ENCODE assay signal across 28 cellular contexts in genomic region chr12:69595689-69596088, GRCh38. TPM values are rescaled to one million over a fixed set of nuclear protein-coding genes. Genes with fewer than 3 reads are reported as not detected.
A peak's percentile ranks its signal among the peaks of the same experiment; 100 is the strongest.
DNase-seq lines count a peak whose midpoint lies in the region; ATAC-seq, FAIRE-seq and TF ChIP-seq lines count a peak whose summit lies in the region.
"Had no signal": no experiment of that assay in that cellular context is flagged by ENCODE, and none has a peak within 500 bp of the region (broad histone marks: within the 10 kb centered on the region; RNA-seq: fewer than 3 reads in every experiment).

No MANE protein-coding gene starts in this region.

- H3K4me3 Mint-ChIP-seq in activated T-helper 17 cell treated with anti-CD3 and anti-CD28 coated beads, Interleukin-2, amount 50 U/mL, for 72 hours, result no peak overlapping the region
- H3K4me3 Mint-ChIP-seq in naive thymus-derived CD8-positive, alpha-beta T cell, result no peak overlapping the region
- H3K4me3 Mint-ChIP-seq: activated naive CD4-positive, alpha-beta T cell treated with anti-CD3 and anti-CD28 coated beads, Interleukin-2, amount 10 ng/mL, durations not matched to agents 7 days and 5 days; activated T-cell treated with anti-CD3 and anti-CD28 coated beads, Interleukin-2, amount 50 U/mL, for 4 hours; natural killer cell had no signal

- POLR2A ChIA-PET in HepG2 (lab: Yijun Ruan, JAX), result interaction anchor here (0.8 kb wide), 1 partner anchor 10 kb away, joined by 3 read pairs; the partner anchor contains the start of gene CCT2
- POLR2A ChIA-PET in naive thymus-derived CD8-positive, alpha-beta T cell (lab: Charles Lee), result interaction anchor here (0.6 kb wide), 1 partner anchor 10 kb away, joined by 3 read pairs; the partner anchor contains the start of gene CCT2

- DNase-seq in HepG2 (ENCODE audit: low spot score) (no peak), right lobe of liver (no peak), GOT3 (lab: John Stamatoyannopoulos, UW) (no peak), DMS153 treated with DMSO at 0.1 percent for 48 hours (lab: John Stamatoyannopoulos, UW; ENCODE audit: unreplicated experiment) (no peak)
- DNase-seq in naive thymus-derived CD8-positive, alpha-beta T cell, result no peak
- no peak for DNase-seq in activated effector memory CD4-positive, alpha-beta T cell treated with Interleukin-2 at 50 U/mL for 16 hours
- DNase-seq: activated naive CD4-positive, alpha-beta T cell treated with anti-CD3 and anti-CD28 coated beads, Interleukin-2, amount 10 ng/mL, durations not matched to agents 7 days and 5 days; activated T-cell treated with anti-CD3 and anti-CD28 coated beads, Interleukin-2, amount 50 U/mL, for 4 hours; cerebellar nuclear complex; DMS53; foreskin fibroblast; GM23248; heart right ventricle; natural killer cell; NCI-H69; SHP77; stimulated activated CD4-positive, alpha-beta T cell treated with anti-CD3 and anti-CD28 coated beads, Interleukin-2, amount 100 ng/mL, for 24 hours; T-helper 1 cell; upper lobe of left lung had no signal

- H3K27me3 ChIP-seq in HepG2 (ENCODE audit: control insufficient read depth in 1 of 2, insufficient read depth in 2 of 2, low read length in 2 of 2), result no peaks in the 10 kb centered on the region
- no peaks in the 10 kb centered on the region for H3K27me3 ChIP-seq in right lobe of liver
- H3K27me3 ChIP-seq: ascending aorta, heart right ventricle, upper lobe of left lung had no signal

- H3K4me2 ChIP-seq in HepG2 (ENCODE audit: low read depth, low read length), result no peak overlapping the region
- H3K4me2 ChIP-seq: smooth muscle cell had no signal

- ATAC-seq in HepG2 (peak; percentile 30; the same call in 2 of the 3 replicates), right lobe of liver (no peak)
- ATAC-seq in activated T-helper 17 cell treated with anti-CD3 and anti-CD28 coated beads, Interleukin-2, amount 50 U/mL, for 72 hours (replicated peaks), result no peak
- no peak for ATAC-seq in naive thymus-derived CD8-positive, alpha-beta T cell
- ATAC-seq: activated CD4-positive, CD25-positive, alpha-beta regulatory T cell treated with anti-CD3 and anti-CD28 coated beads, Interleukin-2, amount 50 U/mL, for 24 hours; activated T-cell treated with anti-CD3 and anti-CD28 coated beads, Interleukin-2, amount 50 U/mL, for 4 hours; natural killer cell had no signal

- no peaks in the 10 kb centered on the region; the same call in 1 of the 2 replicates for H4K20me1 ChIP-seq in HepG2 (ENCODE audit: insufficient read depth, low read length)

- H2AFZ ChIP-seq in HepG2 (ENCODE audit: low read length), result no peak overlapping the region
- H2AFZ ChIP-seq: GM23248 had no signal

- peaks cover 11 to 89% of the 10 kb centered on the region in 2 experiments for H3K36me3 ChIP-seq in HepG2 (replicated peaks in 1 of 2; ENCODE audit: control insufficient read depth in 1 of 2, insufficient read depth in 2 of 2, low read length in 2 of 2)
- H3K36me3 ChIP-seq in right lobe of liver, result peaks cover 0 to 97% (median 48%) of the 10 kb centered on the region in 4 donors

- CTCF ChIA-PET in HepG2 (lab: Yijun Ruan, JAX; ENCODE audit: low intra/inter-chr PET ratio, low total read pairs), result no interaction called here

- H3K27ac ChIP-seq in HepG2 (ENCODE audit: extremely low read length, insufficient read depth, low read length) (no peak overlapping the region), right lobe of liver (no peak overlapping the region)
- H3K27ac ChIP-seq: ascending aorta, epithelial cell of prostate, GM23248, heart right ventricle, upper lobe of left lung had no signal

- H3K27me3 Mint-ChIP-seq in activated T-helper 17 cell treated with anti-CD3 and anti-CD28 coated beads, Interleukin-2, amount 50 U/mL, for 72 hours, result no peaks in the 10 kb centered on the region
- no peaks in the 10 kb centered on the region for H3K27me3 Mint-ChIP-seq in naive thymus-derived CD8-positive, alpha-beta T cell
- H3K27me3 Mint-ChIP-seq: activated naive CD4-positive, alpha-beta T cell treated with anti-CD3 and anti-CD28 coated beads, Interleukin-2, amount 10 ng/mL, durations not matched to agents 7 days and 5 days had no signal

- no peak overlapping the region for H3K4me3 ChIP-seq in HepG2 (replicated peaks in 1 of 3; ENCODE audit: insufficient read depth in 1 of 3, low read depth in 2 of 3, low read length in 3 of 3)
- no peak overlapping the region for H3K4me3 ChIP-seq in right lobe of liver
- H3K4me3 ChIP-seq: ascending aorta, GM23248, heart right ventricle, smooth muscle cell, upper lobe of left lung had no signal

- peaks cover 2% of the 10 kb centered on the region for H3K79me2 ChIP-seq in HepG2 (ENCODE audit: insufficient read depth, low read length)

- H3K36me3 Mint-ChIP-seq in activated T-helper 17 cell treated with anti-CD3 and anti-CD28 coated beads, Interleukin-2, amount 50 U/mL, for 72 hours (ENCODE audit: low read depth), result peaks cover 97% of the 10 kb centered on the region
- peaks cover 0 to 99% (median 14%) of the 10 kb centered on the region in 3 donors for H3K36me3 Mint-ChIP-seq in naive thymus-derived CD8-positive, alpha-beta T cell

- H3K9me3 ChIP-seq in HepG2 (ENCODE audit: low read length) (no peaks in the 10 kb centered on the region), right lobe of liver (no peaks in the 10 kb centered on the region)
- H3K9me3 ChIP-seq: ascending aorta, heart right ventricle, upper lobe of left lung had no signal

- no peak for TF ChIP-seq RAD21 in HepG2 (CRISPR knock-in tag; IDR thresholded peaks at IDR 0.05)

- H3K4me1 ChIP-seq in HepG2 (ENCODE audit: insufficient read depth, low read length), result no peaks in the 10 kb centered on the region; the same call in 1 of the 2 replicates
- no peaks in the 10 kb centered on the region for H3K4me1 ChIP-seq in right lobe of liver
- H3K4me1 ChIP-seq: ascending aorta, upper lobe of left lung had no signal

- FAIRE-seq in HepG2 (lab: Jason Lieb, UNC), result no peak
- FAIRE-seq: TTC549 had no signal

- peak overlapping the region; percentile 39 for H3K27ac Mint-ChIP-seq in activated T-helper 17 cell treated with anti-CD3 and anti-CD28 coated beads, Interleukin-2, amount 50 U/mL, for 72 hours
- H3K27ac Mint-ChIP-seq in naive thymus-derived CD8-positive, alpha-beta T cell, result peak overlapping the region in 7 of 10 donors; percentile 12 to 86 (median 41)
- H3K27ac Mint-ChIP-seq: activated naive CD4-positive, alpha-beta T cell treated with anti-CD3 and anti-CD28 coated beads, Interleukin-2, amount 10 ng/mL, durations not matched to agents 7 days and 5 days; natural killer cell had no signal

- no peak overlapping the region for H3K9ac ChIP-seq in HepG2 (ENCODE audit: insufficient read depth, low read depth, low read length)
- H3K9ac ChIP-seq: GM23248 had no signal

- TF ChIP-seq POLR2A in HepG2 (IDR thresholded peaks at IDR 0.05; ENCODE audit: insufficient read depth in 1 of 2, low read depth in 2 of 2, low read length in 2 of 2), result peak in 1 of 2 experiments; percentile 23; a peak in 1 of 4 replicates
- no peak for TF ChIP-seq POLR2A in right lobe of liver (IDR thresholded peaks at IDR 0.05)

- no TSS peak for BruUV-seq in HepG2 (replicated peaks; lab: Mats Ljungman, UMichigan)

- in situ Hi-C loops in HepG2 (cut with HindIII; ENCODE audit: extremely low pct_ligation_motif_present, low pct_unique_long_range_greater_than_20kb), result no loop called here

- H3K4me1 Mint-ChIP-seq in activated T-helper 17 cell treated with anti-CD3 and anti-CD28 coated beads, Interleukin-2, amount 50 U/mL, for 72 hours, result peaks cover 4% of the 10 kb centered on the region
- peaks cover 2 to 19% (median 11%) of the 10 kb centered on the region in 4 donors for H3K4me1 Mint-ChIP-seq in naive thymus-derived CD8-positive, alpha-beta T cell
- H3K4me1 Mint-ChIP-seq: natural killer cell had no signal

- H3K9me3 Mint-ChIP-seq in activated T-helper 17 cell treated with anti-CD3 and anti-CD28 coated beads, Interleukin-2, amount 50 U/mL, for 72 hours, result no peaks in the 10 kb centered on the region
- no peaks in the 10 kb centered on the region for H3K9me3 Mint-ChIP-seq in naive thymus-derived CD8-positive, alpha-beta T cell
- H3K9me3 Mint-ChIP-seq: activated naive CD4-positive, alpha-beta T cell treated with anti-CD3 and anti-CD28 coated beads, Interleukin-2, amount 10 ng/mL, durations not matched to agents 7 days and 5 days; activated T-cell treated with anti-CD3 and anti-CD28 coated beads, Interleukin-2, amount 50 U/mL, for 4 hours; natural killer cell had no signal

- WGBS in HepG2 (ENCODE audit: low lambda C conversion rate), result 100% methylated on average over 2 of the region's 2 CpGs
- 83% methylated on average over 1 of the region's 2 CpGs for WGBS in right lobe of liver (ENCODE audit: insufficient coverage, low coverage, low lambda C conversion rate, missing lambda C conversion rate)

- TF ChIP-seq CTCF in HepG2 (CRISPR knock-in tag; IDR thresholded peaks at IDR 0.05) (no peak), right lobe of liver (IDR thresholded peaks at IDR 0.05) (no peak), LNCAP (IDR thresholded peaks at IDR 0.05) (peak; percentile 13; the same call in 1 of the 2 replicates)

- no peak for TF ChIP-seq EP300 in HepG2 (IDR thresholded peaks at IDR 0.05; ENCODE audit: low read depth in 2 of 2, low read length in 2 of 2)
- no peak for TF ChIP-seq EP300 in HepG2 (CRISPR knock-in tag; IDR thresholded peaks at IDR 0.05; ENCODE audit: borderline replicate concordance)

- intact Hi-C loops in HepG2 (cut with micrococcal nuclease; ENCODE audit: unreplicated experiment) (no loop called here), right lobe of liver (cut with DNase I) (no loop called here)

RNA-seq across cellular contexts. Expression of gene CCT2, which starts 10.4 kb away (rescaled TPM):
- total RNA-seq in HepG2 (2016; rRNA removed; fragmentation: Illumina TruSeq; extraction: Trizol) (388 and 601 TPM in 2 replicates), right lobe of liver (10 to 100 TPM; 39.8 to 81.9 (median 54.3) TPM)
- total RNA-seq in HepG2 (2016; cell fraction: cytosol; rRNA removed; fragmentation: Illumina TruSeq; extraction: Trizol; ENCODE audit: low read depth), result 74.2 and 102 TPM in 2 replicates
- 405 and 620 TPM in 2 replicates for total RNA-seq in HepG2 (2016; cell fraction: insoluble cytoplasmic fraction; rRNA removed; fragmentation: Illumina TruSeq; extraction: Trizol)
- total RNA-seq in HepG2 (2016; cell fraction: membrane; rRNA removed; fragmentation: Illumina TruSeq; extraction: Trizol), result 96.6 and 113 TPM in 2 replicates
- 229 and 234 TPM in 2 replicates for total RNA-seq in HepG2 (2016; cell fraction: nucleus; rRNA removed; fragmentation: Illumina TruSeq; extraction: Trizol)
- 153 and 209 TPM in 2 replicates for polyA plus RNA-seq in HepG2 (2011; rRNA removed)
- 129 and 135 TPM in 2 replicates for polyA plus RNA-seq in HepG2 (2011; cell fraction: cytosol; rRNA removed)
- 91.8 and 103 TPM in 2 replicates for polyA plus RNA-seq in HepG2 (2011; cell fraction: nucleus; rRNA removed)
- polyA plus RNA-seq in HepG2 (2012), result 133 and 169 TPM in 2 replicates
- polyA plus RNA-seq in HepG2 (2016; cell fraction: cytosol; fragmentation: Illumina TruSeq; extraction: Trizol; ENCODE audit: low read depth), result 21.6 and 28.6 TPM in 2 replicates
- polyA plus RNA-seq in HepG2 (2016; cell fraction: insoluble cytoplasmic fraction; fragmentation: Illumina TruSeq; extraction: Trizol; ENCODE audit: low read depth), result 377 and 387 TPM in 2 replicates
- polyA plus RNA-seq in HepG2 (2016; cell fraction: membrane; fragmentation: Illumina TruSeq; extraction: Trizol; ENCODE audit: low read depth), result 44.7 and 54.2 TPM in 2 replicates
- 250 and 258 TPM in 2 replicates for polyA plus RNA-seq in HepG2 (2016; cell fraction: nucleus; fragmentation: Illumina TruSeq; extraction: Trizol; ENCODE audit: insufficient read depth, low read depth)
- 131 and 249 TPM in 2 replicates for polyA minus RNA-seq in HepG2 (2011; rRNA and poly(A)+ RNA removed; ENCODE audit: low replicate concordance)
- 120 and 121 TPM in 2 replicates for polyA minus RNA-seq in HepG2 (2011; cell fraction: cytosol; rRNA and poly(A)+ RNA removed)
- polyA minus RNA-seq in HepG2 (2011; cell fraction: nucleus; rRNA and poly(A)+ RNA removed), result 263 and 310 TPM in 2 replicates
- 100 to 1,000 TPM; 178 to 384 TPM for total RNA-seq in activated T-helper 17 cell treated with anti-CD3 and anti-CD28 coated beads, Interleukin-2, amount 50 U/mL, for 72 hours
- 100 to 1,000 TPM; 156 to 163 TPM for total RNA-seq in naive thymus-derived CD8-positive, alpha-beta T cell
- 100 to 1,000 TPM; 169 to 193 (median 182) TPM for polyA plus RNA-seq in naive thymus-derived CD8-positive, alpha-beta T cell

RNA-seq across cellular contexts. Expression of gene LRRC10, which starts 15.0 kb away (rescaled TPM):
- total RNA-seq in HepG2 (2016; rRNA removed; fragmentation: Illumina TruSeq; extraction: Trizol) (not detected in 2 replicates), right lobe of liver (not detected)
- total RNA-seq in HepG2 (2016; cell fraction: cytosol; rRNA removed; fragmentation: Illumina TruSeq; extraction: Trizol; ENCODE audit: low read depth), result not detected in 2 replicates
- not detected in 2 replicates for total RNA-seq in HepG2 (2016; cell fraction: insoluble cytoplasmic fraction; rRNA removed; fragmentation: Illumina TruSeq; extraction: Trizol)
- not detected in 2 replicates for total RNA-seq in HepG2 (2016; cell fraction: membrane; rRNA removed; fragmentation: Illumina TruSeq; extraction: Trizol)
- not detected in 2 replicates for total RNA-seq in HepG2 (2016; cell fraction: nucleus; rRNA removed; fragmentation: Illumina TruSeq; extraction: Trizol)
- not detected in 2 replicates for polyA plus RNA-seq in HepG2 (2011; rRNA removed)
- not detected in 2 replicates for polyA plus RNA-seq in HepG2 (2011; cell fraction: cytosol; rRNA removed)
- polyA plus RNA-seq in HepG2 (2011; cell fraction: nucleus; rRNA removed), result not detected in 2 replicates
- polyA plus RNA-seq in HepG2 (2012), result not detected in 2 replicates
- not detected in 2 replicates for polyA plus RNA-seq in HepG2 (2016; cell fraction: cytosol; fragmentation: Illumina TruSeq; extraction: Trizol; ENCODE audit: low read depth)
- polyA plus RNA-seq in HepG2 (2016; cell fraction: insoluble cytoplasmic fraction; fragmentation: Illumina TruSeq; extraction: Trizol; ENCODE audit: low read depth), result not detected in 2 replicates
- not detected in 2 replicates for polyA plus RNA-seq in HepG2 (2016; cell fraction: membrane; fragmentation: Illumina TruSeq; extraction: Trizol; ENCODE audit: low read depth)
- not detected in 2 replicates for polyA plus RNA-seq in HepG2 (2016; cell fraction: nucleus; fragmentation: Illumina TruSeq; extraction: Trizol; ENCODE audit: insufficient read depth, low read depth)
- polyA minus RNA-seq in HepG2 (2011; rRNA and poly(A)+ RNA removed; ENCODE audit: low replicate concordance), result not detected in 2 replicates
- not detected in 2 replicates for polyA minus RNA-seq in HepG2 (2011; cell fraction: cytosol; rRNA and poly(A)+ RNA removed)
- not detected in 2 replicates for polyA minus RNA-seq in HepG2 (2011; cell fraction: nucleus; rRNA and poly(A)+ RNA removed)
- not detected for total RNA-seq in activated T-helper 17 cell treated with anti-CD3 and anti-CD28 coated beads, Interleukin-2, amount 50 U/mL, for 72 hours
- total RNA-seq in naive thymus-derived CD8-positive, alpha-beta T cell, result not detected
- not detected for polyA plus RNA-seq in naive thymus-derived CD8-positive, alpha-beta T cell
- total RNA-seq: activated T-cell treated with anti-CD3 and anti-CD28 coated beads, Interleukin-2, amount 50 U/mL, for 4 hours; ascending aorta; GM23248; natural killer cell; osteoblast; smooth muscle cell; subcutaneous adipose tissue; upper lobe of left lung had no signal
- polyA plus RNA-seq: GM23248, smooth muscle cell had no signal
